20 cellular contexts compared by ENCODE assay signal in genomic region chr11:9206496-9206895, GRCh38. TPM values are rescaled to one million over a fixed set of nuclear protein-coding genes. Genes with fewer than 3 reads are reported as not detected.
DNase-seq lines count a peak whose midpoint lies in the region; ATAC-seq and TF ChIP-seq lines count a peak whose summit lies in the region.
"Had no signal": no experiment of that assay in that cellular context is flagged by ENCODE, and none has a peak within 500 bp of the region (broad histone marks: within the 10 kb centered on the region; RNA-seq: fewer than 3 reads in every experiment).

No MANE protein-coding gene starts in this region.

- in situ Hi-C loops in astrocyte of the spinal cord (cut with HindIII; ENCODE audit: low sequenced_read_pairs), result no loop called here

- intact Hi-C loops in head of caudate nucleus (cut with DNase I), result loop anchor here (10.0 kb wide), 1 partner anchor 58 kb away; the partner anchor contains the start of gene DENND5A

- H3K27me3 Mint-ChIP-seq in activated T-cell treated with anti-CD3 and anti-CD28 coated beads, Interleukin-2, amount 50 U/mL, for 72 hours (ENCODE audit: low read depth), result no peaks in the 10 kb centered on the region
- H3K27me3 Mint-ChIP-seq: central memory CD8-positive, alpha-beta T cell had no signal

- TF ChIP-seq CTCF in AG04450 (IDR thresholded peaks at IDR 0.05; ENCODE audit: low read depth, low read length) (no peak), astrocyte of the spinal cord (IDR thresholded peaks at IDR 0.05; ENCODE audit: low read depth, low read length) (no peak)

- peaks cover 0 to 3% of the 10 kb centered on the region in 2 donors for H3K36me3 Mint-ChIP-seq in activated T-cell treated with anti-CD3 and anti-CD28 coated beads, Interleukin-2, amount 50 U/mL, for 72 hours (ENCODE audit: insufficient read depth in 2 of 2)

- POLR2A ChIA-PET in AG04450 (lab: Yijun Ruan, JAX), result interaction anchor here (1.2 kb wide), 1 partner anchor 254 kb away, joined by 4 read pairs; the partner anchor contains the start of gene ZNF143

- H3K4me3 ChIP-seq in AG04450 (ENCODE audit: low read depth, low read length), result no peak overlapping the region
- H3K4me3 ChIP-seq in astrocyte of the spinal cord (ENCODE audit: low read depth, low read length), result no peak overlapping the region
- H3K4me3 ChIP-seq: heart left ventricle, SJCRH30, skin epidermis had no signal

- no peaks in the 10 kb centered on the region for H3K9me3 ChIP-seq in AG04450 (ENCODE audit: control insufficient read depth, insufficient read depth, low read length)
- H3K9me3 ChIP-seq: heart left ventricle, SJCRH30 had no signal

- no peaks in the 10 kb centered on the region for H3K27me3 ChIP-seq in AG04450 (ENCODE audit: control insufficient read depth, insufficient read depth, low read length)
- H3K27me3 ChIP-seq: heart left ventricle, SJCRH30 had no signal

- peaks cover 52% of the 10 kb centered on the region for H3K4me1 Mint-ChIP-seq in activated T-cell treated with anti-CD3 and anti-CD28 coated beads, Interleukin-2, amount 50 U/mL, for 72 hours (ENCODE audit: low read depth)

- DNase-seq in AG04450 (ENCODE audit: low read depth, low spot score) (peak; percentile 37), HS-27A (ENCODE audit: low read depth) (peak; percentile 39), astrocyte of the spinal cord (ENCODE audit: low read depth, low spot score) (peak; percentile 65), kidney tubule cell (ENCODE audit: low spot score) (peak; percentile 19), head of caudate nucleus (no peak), NCI-H2196 (lab: John Stamatoyannopoulos, UW; ENCODE audit: unreplicated experiment) (no peak)
- no peak for DNase-seq in activated T-cell treated with anti-CD3 and anti-CD28 coated beads, Interleukin-2, amount 50 U/mL, for 72 hours
- DNase-seq: activated CD4-positive, alpha-beta T cell treated with anti-CD3 and anti-CD28 coated beads for 4 hours; activated naive CD4-positive, alpha-beta T cell treated with anti-CD3 and anti-CD28 coated beads for 36 hours; DMS 273 treated with DMSO at 0.1 percent for 48 hours; heart left ventricle; islet precursor cell; midbrain; NCI-H1436; occipital lobe; SJCRH30; T1000 had no signal

- no peak for ATAC-seq in activated T-cell treated with anti-CD3 and anti-CD28 coated beads, Interleukin-2, amount 50 U/mL, for 72 hours (replicated peaks in 1 of 2)
- ATAC-seq in GM18520 (IDR thresholded peaks at IDR 0.05; ENCODE audit: unreplicated experiment), result no peak

- no peak overlapping the region for H3K27ac ChIP-seq in AG04450 (ENCODE audit: low read depth, low read length)
- H3K27ac ChIP-seq: SJCRH30, skin epidermis had no signal

- no peak overlapping the region for H3K27ac Mint-ChIP-seq in activated T-cell treated with anti-CD3 and anti-CD28 coated beads, Interleukin-2, amount 50 U/mL, for 72 hours
- H3K27ac Mint-ChIP-seq: activated naive CD4-positive, alpha-beta T cell treated with anti-CD3 and anti-CD28 coated beads for 36 hours had no signal

- H3K4me3 Mint-ChIP-seq in activated T-cell treated with anti-CD3 and anti-CD28 coated beads, Interleukin-2, amount 50 U/mL, for 72 hours, result no peak overlapping the region
- H3K4me3 Mint-ChIP-seq: activated naive CD4-positive, alpha-beta T cell treated with anti-CD3 and anti-CD28 coated beads for 36 hours; central memory CD8-positive, alpha-beta T cell had no signal

- CTCF ChIA-PET in AG04450 (lab: Charles Lee), result interaction anchor here (1.2 kb wide), 1 partner anchor 300 kb away, joined by 3 read pairs; no protein-coding TSS in a partner anchor

- H3K9me3 Mint-ChIP-seq in activated T-cell treated with anti-CD3 and anti-CD28 coated beads, Interleukin-2, amount 50 U/mL, for 72 hours, result no peaks in the 10 kb centered on the region
- H3K9me3 Mint-ChIP-seq: activated naive CD4-positive, alpha-beta T cell treated with anti-CD3 and anti-CD28 coated beads for 36 hours; central memory CD8-positive, alpha-beta T cell had no signal

RNA-seq across cellular contexts. Expression of gene DENND5A, which starts 58.7 kb away (rescaled TPM):
- polyA plus RNA-seq in AG04450 (2011; rRNA removed), result 145 and 175 TPM in 2 replicates
- 333 and 414 TPM in 2 replicates for polyA minus RNA-seq in AG04450 (2011; rRNA and poly(A)+ RNA removed)
- total RNA-seq in activated T-cell treated with anti-CD3 and anti-CD28 coated beads, Interleukin-2, amount 50 U/mL, for 72 hours, result 10 to 100 TPM; 54.2 to 62.7 TPM

Comparison
In these comparisons a context has a peak if more than half of its experiments do, and no peak if none do; other contexts are left out.
1. DNase-seq: peak in AG04450 (single experiment), HS-27A (single experiment), astrocyte of the spinal cord (single experiment) and kidney tubule cell (single experiment); none in activated T-cell treated with anti-CD3 and anti-CD28 coated beads, Interleukin-2, amount 50 U/mL, for 72 hours (0 of 2), head of caudate nucleus (0 of 42) and NCI-H2196 (single experiment).